Comparison of ENCODE assay signal across 8 cellular contexts in genomic region chr2:73232471-73233153, GRCh38. TPM values are rescaled to one million over a fixed set of nuclear protein-coding genes. Genes with fewer than 3 reads are reported as not detected.
DNase-seq lines count a peak whose midpoint lies in the region; ATAC-seq, FAIRE-seq and TF ChIP-seq lines count a peak whose summit lies in the region.

No MANE protein-coding gene starts in this region.

- intact Hi-C loops in GM12878 (cut with micrococcal nuclease; ENCODE audit: unreplicated experiment), result loop anchor here (5.0 kb wide), 1 partner anchor 155 kb away; the partner anchor contains the start of gene ALMS1
- intact Hi-C loops in left colon (cut with DNase I, micrococcal nuclease), result no loop called here

- no peak for TF ChIP-seq EP300 in GM12878 (IDR thresholded peaks at IDR 0.05; ENCODE audit: borderline replicate concordance in 1 of 2, control insufficient read depth in 1 of 2, low read depth in 2 of 2, low read length in 2 of 2)

- in situ Hi-C loops in GM12878 (cut with MboI), result no loop called here

- H3K79me2 ChIP-seq in DOHH2 (ENCODE audit: control insufficient read depth, low read length), result peaks cover 48% of the 10 kb centered on the region
- H3K79me2 ChIP-seq in MM.1S (ENCODE audit: low read length), result peaks cover 41% of the 10 kb centered on the region
- peaks cover 36% of the 10 kb centered on the region for H3K79me2 ChIP-seq in GM12878 (ENCODE audit: control insufficient read depth, insufficient read depth, low read length)

- H3K9me2 ChIP-seq in DOHH2 (replicated peaks; ENCODE audit: control insufficient read depth, low read length), result no peaks in the 10 kb centered on the region
- no peaks in the 10 kb centered on the region for H3K9me2 ChIP-seq in MM.1S (replicated peaks; ENCODE audit: insufficient read depth, low read length)

- 6% methylated on average over 22 of the region's 37 CpGs for WGBS in GM12878 (ENCODE audit: insufficient coverage, insufficient replicate concordance, low lambda C conversion rate, missing lambda C conversion rate)

- CTCF ChIA-PET in GM12878 (lab: Yijun Ruan, JAX), result interaction anchor here (0.9 to 9.8 kb wide), 5 partner anchors 13 to 127 kb away, joined by 3 to 99 read pairs (median 7); partner anchors contain the start of genes EGR4 and SMYD5

- POLR2A ChIA-PET in GM12878 (lab: Charles Lee), result interaction anchor here (0.5 to 3.4 kb wide), 6 partner anchors 12 to 59 kb away, joined by 3 to 14 read pairs (median 4); partner anchors contain the start of genes FBXO41 and SMYD5

- H3K27ac ChIP-seq in DOHH2 (ENCODE audit: low read depth, low read length) (no peak overlapping the region), MM.1S (ENCODE audit: low read length) (no peak overlapping the region; the same call in 1 of the 2 replicates), GM12878 (ENCODE audit: control insufficient read depth, insufficient read depth) (peak overlapping the region; percentile 50)

- H3K4me1 Mint-ChIP-seq in stimulated activated naive CD8-positive, alpha-beta T cell treated with anti-CD3 and anti-CD28 coated beads, Interleukin-15, amount 100 ng/mL, for 72 hours, result peaks cover 32% of the 10 kb centered on the region

- no peak for TF ChIP-seq POLR2A in GM12878 (IDR thresholded peaks at IDR 0.05; ENCODE audit: low read depth, low read length)

- H3K27me3 Mint-ChIP-seq in stimulated activated naive CD8-positive, alpha-beta T cell treated with anti-CD3 and anti-CD28 coated beads, Interleukin-15, amount 100 ng/mL, for 72 hours, result no peaks in the 10 kb centered on the region

- peaks cover 40% of the 10 kb centered on the region for H3K36me3 ChIP-seq in DOHH2 (ENCODE audit: control insufficient read depth, low read length)
- H3K36me3 ChIP-seq in MM.1S (replicated peaks; ENCODE audit: insufficient read depth, low read length), result no peaks in the 10 kb centered on the region
- H3K36me3 ChIP-seq in GM12878 (ENCODE audit: control insufficient read depth in 2 of 2, insufficient read depth in 2 of 2, low read length in 1 of 2), result peaks cover 0 to 6% of the 10 kb centered on the region in 2 experiments; a peak in 2 of 4 replicates

- peaks cover 28% of the 10 kb centered on the region for H4K20me1 ChIP-seq in DOHH2 (ENCODE audit: control insufficient read depth, insufficient read depth, low read depth, low read length)
- H4K20me1 ChIP-seq in MM.1S (ENCODE audit: insufficient read depth, low read length), result peaks cover 22% of the 10 kb centered on the region
- 0 out of 2 replicates have a peak, but pooled peaks cover 4% of the 10 kb centered on the region for H4K20me1 ChIP-seq in GM12878 (ENCODE audit: control insufficient read depth, insufficient read depth)

- H3K27me3 ChIP-seq in DOHH2 (ENCODE audit: control insufficient read depth, low read length) (no peaks in the 10 kb centered on the region), MM.1S (replicated peaks; ENCODE audit: insufficient read depth, low read length) (no peaks in the 10 kb centered on the region), GM12878 (replicated peaks in 1 of 2; ENCODE audit: control insufficient read depth in 2 of 2, insufficient read depth in 2 of 2, low read length in 1 of 2) (no peaks in the 10 kb centered on the region)

- H3K4me3 ChIP-seq in DOHH2 (ENCODE audit: low read length) (peak overlapping the region; percentile 95), MM.1S (ENCODE audit: low read length) (peak overlapping the region; percentile 79), GM12878 (peak overlapping the region; percentile 78; the same call in 1 of the 2 replicates)

- H3K9ac ChIP-seq in MM.1S (ENCODE audit: low read length) (peak overlapping the region; percentile 70), GM12878 (ENCODE audit: control insufficient read depth, insufficient read depth, low read length) (peak overlapping the region; percentile 62; the same call in 1 of the 2 replicates)

- peak; percentile 11 for ATAC-seq in GM21381 (IDR thresholded peaks at IDR 0.05; ENCODE audit: unreplicated experiment)
- ATAC-seq in GM12878, result peak; percentile 13
- peak; percentile 36 for ATAC-seq in left colon
- ATAC-seq in stimulated activated naive CD8-positive, alpha-beta T cell treated with anti-CD3 and anti-CD28 coated beads, Interleukin-15, amount 100 ng/mL, for 72 hours, result peak; percentile 39
- ATAC-seq in HG02981 (IDR thresholded peaks at IDR 0.05; ENCODE audit: unreplicated experiment), result no peak

- FAIRE-seq in GM12878 (lab: Jason Lieb, UNC), result no peak

- H3K9me3 ChIP-seq in DOHH2 (ENCODE audit: control insufficient read depth, insufficient read depth, low read length), result no peaks in the 10 kb centered on the region
- H3K9me3 ChIP-seq in MM.1S (replicated peaks; ENCODE audit: insufficient read depth, low read length), result no peaks in the 10 kb centered on the region
- H3K9me3 ChIP-seq in GM12878 (replicated peaks; ENCODE audit: control insufficient read depth, insufficient read depth, low read length), result no peaks in the 10 kb centered on the region

- H3K4me3 Mint-ChIP-seq in stimulated activated naive CD8-positive, alpha-beta T cell treated with anti-CD3 and anti-CD28 coated beads, Interleukin-15, amount 100 ng/mL, for 72 hours, result peak overlapping the region; percentile 92 to 98

- peak overlapping the region; percentile 99 for H3K4me2 ChIP-seq in DOHH2 (ENCODE audit: low read length)
- H3K4me2 ChIP-seq in MM.1S (ENCODE audit: low read depth, low read length), result peak overlapping the region; percentile 99
- peak overlapping the region; percentile 99 for H3K4me2 ChIP-seq in GM12878 (ENCODE audit: control insufficient read depth, insufficient read depth)

- peak overlapping the region; percentile 96 to 99 for H3K27ac Mint-ChIP-seq in stimulated activated naive CD8-positive, alpha-beta T cell treated with anti-CD3 and anti-CD28 coated beads, Interleukin-15, amount 100 ng/mL, for 72 hours

- DNase-seq in MM.1S, result peak; percentile 58
- DNase-seq in GM12878 (ENCODE audit: low read depth, low spot score), result no peak
- peak; percentile 67 to 69 for DNase-seq in left colon
- DNase-seq in stimulated activated naive CD8-positive, alpha-beta T cell treated with anti-CD3 and anti-CD28 coated beads, Interleukin-15, amount 100 ng/mL, for 72 hours, result peak in 1 of 2 donors; percentile 37
- no peak for DNase-seq in NCI-H187 treated with DMSO at 0.1 percent for 48 hours (lab: John Stamatoyannopoulos, UW)

- TF ChIP-seq RAD21 in GM12878 (IDR thresholded peaks at IDR 0.05; ENCODE audit: insufficient read depth, low read depth, low read length), result no peak

- BruUV-seq in GM12878 (replicated peaks; lab: Mats Ljungman, UMichigan), result no TSS peak

- H3K9me3 Mint-ChIP-seq in stimulated activated naive CD8-positive, alpha-beta T cell treated with anti-CD3 and anti-CD28 coated beads, Interleukin-15, amount 100 ng/mL, for 72 hours, result no peaks in the 10 kb centered on the region

- peaks cover 32% of the 10 kb centered on the region for H3K4me1 ChIP-seq in DOHH2 (ENCODE audit: control insufficient read depth, low read length)
- peaks cover 16% of the 10 kb centered on the region for H3K4me1 ChIP-seq in MM.1S (ENCODE audit: low read length)
- H3K4me1 ChIP-seq in GM12878 (ENCODE audit: control insufficient read depth, insufficient read depth, low read length), result peaks cover 4% of the 10 kb centered on the region

- H3F3A ChIP-seq in DOHH2 (ENCODE audit: control insufficient read depth, insufficient read depth) (no peaks in the 10 kb centered on the region), MM.1S (ENCODE audit: insufficient read depth, low read length) (peaks cover 9% of the 10 kb centered on the region; the same call in 1 of the 2 replicates)

- TF ChIP-seq CTCF in DOHH2 (IDR thresholded peaks at IDR 0.05; ENCODE audit: low read depth, low read length, poor library complexity, severe bottlenecking), result peak; percentile 43
- peak; percentile 31; the same call in 1 of the 2 replicates for TF ChIP-seq CTCF in MM.1S (IDR thresholded peaks at IDR 0.05; ENCODE audit: low read length)
- TF ChIP-seq CTCF in GM12878 (IDR thresholded peaks at IDR 0.05 in 2 of 3, conservative IDR thresholded peaks at IDR 0.05 in 1 of 3; ENCODE audit: control insufficient read depth in 2 of 3, extremely low read depth in 1 of 3, insufficient read depth in 1 of 3, low read depth in 3 of 3, low read length in 3 of 3), result peak in 2 of 3 experiments; percentile 10 to 12; a peak in 2 of 6 replicates

- SMC1A ChIA-PET in GM12878 (lab: Charles Lee; ENCODE audit: uncharacterized antibody, unreplicated experiment), result interaction anchor here (1.1 to 2.4 kb wide), 4 partner anchors 15 to 58 kb away, joined by 3 to 10 read pairs (median 6); no protein-coding TSS in a partner anchor

- RAD21 ChIA-PET in GM12878 (lab: Charles Lee; ENCODE audit: unreplicated experiment), result interaction anchor here (0.5 to 3.2 kb wide), 8 partner anchors 12 to 1718 kb away, joined by 3 to 22 read pairs (median 4); partner anchors contain the start of gene SMYD5

- H2AFZ ChIP-seq in MM.1S (ENCODE audit: low read length), result peak overlapping the region; percentile 99
- H2AFZ ChIP-seq in GM12878 (ENCODE audit: control insufficient read depth, low read depth, low read length), result peak overlapping the region; percentile 86

RNA-seq across cellular contexts. Expression of gene PRADC1, which starts 0.4 kb away (rescaled TPM):
- total RNA-seq in GM12878 (2013; cell fraction: nucleolus; rRNA removed), result 1.1 and 2.2 TPM in 2 replicates
- total RNA-seq in GM12878 (2014; rRNA removed), result 16.9 and 18.6 TPM in 2 replicates
- 11.7 and 12.4 TPM in 2 replicates for total RNA-seq in GM12878 (2014; rRNA removed; fragmentation: Illumina TruSeq; extraction: Trizol)
- total RNA-seq in GM12878 (2021), result 13.4 and 15.7 TPM in 2 replicates
- 4.2 TPM for polyA plus RNA-seq in GM12878 (2011; ENCODE audit: low read depth)
- polyA plus RNA-seq in GM12878 (2011; rRNA removed), result 5.1 and 8.9 TPM in 2 replicates
- polyA plus RNA-seq in GM12878 (2011; cell fraction: cytosol; rRNA removed), result 13.5 and 18.2 TPM in 2 replicates
- polyA plus RNA-seq in GM12878 (2011; cell fraction: nucleus; rRNA removed), result 7.2 and 7.9 TPM in 2 replicates
- 6.9 and 7.9 TPM in 2 replicates for polyA plus RNA-seq in GM12878 (2012)
- polyA plus RNA-seq in GM12878 (2014; fragmentation: Illumina TruSeq; extraction: Trizol), result 6.2 and 12.6 TPM in 2 replicates
- 1 to 10 TPM; 3.7 to 8.1 TPM for polyA plus RNA-seq in GM12878 (2014; fragmentation: Nextera tagmentation; extraction: Ambion mirVana)
- 14.9 and 16.1 TPM in 2 replicates for polyA plus RNA-seq in GM12878 (2014; rRNA removed)
- polyA plus RNA-seq in GM12878 (2016; fragmentation: Nextera tagmentation; extraction: Ambion mirVana), result 10 to 100 TPM; 31.5 to 39.0 TPM
- polyA minus RNA-seq in GM12878 (2011; rRNA and poly(A)+ RNA removed), result 5.1 and 11.0 TPM in 2 replicates
- 1.9 and 4.0 TPM in 2 replicates for polyA minus RNA-seq in GM12878 (2011; cell fraction: cytosol; rRNA and poly(A)+ RNA removed)
- 1.6 and 4.6 TPM in 2 replicates for polyA minus RNA-seq in GM12878 (2011; cell fraction: nucleus; rRNA and poly(A)+ RNA removed)
- total RNA-seq in left colon, result 10 to 100 TPM; 40.2 to 51.9 TPM

RNA-seq across cellular contexts. Expression of gene CCT7, which starts 1.5 kb away (rescaled TPM):
- 85.4 and 96.2 TPM in 2 replicates for total RNA-seq in GM12878 (2013; cell fraction: nucleolus; rRNA removed)
- total RNA-seq in GM12878 (2014; rRNA removed) (468 and 475 TPM in 2 replicates), GM12878 (2014; rRNA removed; fragmentation: Illumina TruSeq; extraction: Trizol) (472 and 478 TPM in 2 replicates), GM12878 (2021) (474 and 494 TPM in 2 replicates), left colon (100 to 1,000 TPM; 120 to 140 TPM)
- polyA plus RNA-seq in GM12878 (2011; ENCODE audit: low read depth), result 269 TPM
- polyA plus RNA-seq in GM12878 (2011; rRNA removed) (498 and 571 TPM in 2 replicates), GM12878 (2014; fragmentation: Illumina TruSeq; extraction: Trizol) (574 and 674 TPM in 2 replicates), GM12878 (2014; fragmentation: Nextera tagmentation; extraction: Ambion mirVana) (100 to 1,000 TPM; 206 to 377 TPM), GM12878 (2014; rRNA removed) (530 and 598 TPM in 2 replicates), GM12878 (2016; fragmentation: Nextera tagmentation; extraction: Ambion mirVana) (100 to 1,000 TPM; 455 to 510 TPM)
- 415 and 490 TPM in 2 replicates for polyA plus RNA-seq in GM12878 (2011; cell fraction: cytosol; rRNA removed)
- 162 and 206 TPM in 2 replicates for polyA plus RNA-seq in GM12878 (2011; cell fraction: nucleus; rRNA removed)
- 217 and 463 TPM in 2 replicates for polyA plus RNA-seq in GM12878 (2012)
- polyA minus RNA-seq in GM12878 (2011; rRNA and poly(A)+ RNA removed), result 387 and 498 TPM in 2 replicates
- 110 and 130 TPM in 2 replicates for polyA minus RNA-seq in GM12878 (2011; cell fraction: cytosol; rRNA and poly(A)+ RNA removed)
- polyA minus RNA-seq in GM12878 (2011; cell fraction: nucleus; rRNA and poly(A)+ RNA removed), result 69.8 and 106 TPM in 2 replicates

RNA-seq across cellular contexts. Expression of gene SMYD5, which starts 18.6 kb away (rescaled TPM):
- total RNA-seq in GM12878 (2013; cell fraction: nucleolus; rRNA removed), result 24.2 and 30.9 TPM in 2 replicates
- total RNA-seq in GM12878 (2014; rRNA removed) (31.4 and 31.5 TPM in 2 replicates), GM12878 (2014; rRNA removed; fragmentation: Illumina TruSeq; extraction: Trizol) (21.1 and 21.2 TPM in 2 replicates), GM12878 (2021) (30.8 and 34.4 TPM in 2 replicates), left colon (10 to 100 TPM in 1 of 2 donors, 1 to 10 TPM in 1; 9.2 to 14.4 TPM)
- polyA plus RNA-seq in GM12878 (2011; ENCODE audit: low read depth), result 29.1 TPM
- polyA plus RNA-seq in GM12878 (2011; rRNA removed) (23.1 and 34.7 TPM in 2 replicates), GM12878 (2014; fragmentation: Illumina TruSeq; extraction: Trizol) (29.9 and 35.3 TPM in 2 replicates), GM12878 (2014; fragmentation: Nextera tagmentation; extraction: Ambion mirVana) (1 to 10 TPM; 6.1 to 6.6 TPM), GM12878 (2014; rRNA removed) (33.8 and 34.1 TPM in 2 replicates), GM12878 (2016; fragmentation: Nextera tagmentation; extraction: Ambion mirVana) (10 to 100 TPM; 18.4 to 18.8 TPM)
- polyA plus RNA-seq in GM12878 (2011; cell fraction: cytosol; rRNA removed), result 41.4 and 42.7 TPM in 2 replicates
- 50.6 and 54.2 TPM in 2 replicates for polyA plus RNA-seq in GM12878 (2011; cell fraction: nucleus; rRNA removed)
- polyA plus RNA-seq in GM12878 (2012), result 22.2 and 22.4 TPM in 2 replicates
- 32.3 and 46.1 TPM in 2 replicates for polyA minus RNA-seq in GM12878 (2011; rRNA and poly(A)+ RNA removed)
- polyA minus RNA-seq in GM12878 (2011; cell fraction: cytosol; rRNA and poly(A)+ RNA removed), result 12.1 and 13.8 TPM in 2 replicates
- polyA minus RNA-seq in GM12878 (2011; cell fraction: nucleus; rRNA and poly(A)+ RNA removed), result 11.2 and 26.5 TPM in 2 replicates

RNA-seq across cellular contexts. Expression of gene NOTO, which starts 30.2 kb away (rescaled TPM):
- not detected in 2 replicates for total RNA-seq in GM12878 (2013; cell fraction: nucleolus; rRNA removed)
- not detected in 2 replicates for total RNA-seq in GM12878 (2014; rRNA removed)
- total RNA-seq in GM12878 (2014; rRNA removed; fragmentation: Illumina TruSeq; extraction: Trizol), result not detected in 2 replicates
- total RNA-seq in GM12878 (2021), result not detected in 2 replicates
- not detected for polyA plus RNA-seq in GM12878 (2011; ENCODE audit: low read depth)
- polyA plus RNA-seq in GM12878 (2011; rRNA removed), result not detected in 2 replicates
- not detected in 2 replicates for polyA plus RNA-seq in GM12878 (2011; cell fraction: cytosol; rRNA removed)
- not detected in 2 replicates for polyA plus RNA-seq in GM12878 (2011; cell fraction: nucleus; rRNA removed)
- not detected in 2 replicates for polyA plus RNA-seq in GM12878 (2012)
- polyA plus RNA-seq in GM12878 (2014; fragmentation: Illumina TruSeq; extraction: Trizol), result not detected in 2 replicates
- polyA plus RNA-seq in GM12878 (2014; fragmentation: Nextera tagmentation; extraction: Ambion mirVana), result not detected
- polyA plus RNA-seq in GM12878 (2014; rRNA removed), result not detected in 2 replicates
- not detected for polyA plus RNA-seq in GM12878 (2016; fragmentation: Nextera tagmentation; extraction: Ambion mirVana)
- not detected in 2 replicates for polyA minus RNA-seq in GM12878 (2011; rRNA and poly(A)+ RNA removed)
- not detected in 2 replicates for polyA minus RNA-seq in GM12878 (2011; cell fraction: cytosol; rRNA and poly(A)+ RNA removed)
- polyA minus RNA-seq in GM12878 (2011; cell fraction: nucleus; rRNA and poly(A)+ RNA removed), result not detected in 2 replicates
- under 1 TPM in 1 of 2 donors, not detected in 1; 0.08 TPM for total RNA-seq in left colon

RNA-seq across cellular contexts. Expression of gene FBXO41, which starts 51.7 kb away (rescaled TPM):
- 29.6 and 30.1 TPM in 2 replicates for total RNA-seq in GM12878 (2013; cell fraction: nucleolus; rRNA removed)
- 11.7 and 14.7 TPM in 2 replicates for total RNA-seq in GM12878 (2014; rRNA removed)
- total RNA-seq in GM12878 (2014; rRNA removed; fragmentation: Illumina TruSeq; extraction: Trizol), result 7.4 and 7.9 TPM in 2 replicates
- 37.0 and 38.9 TPM in 2 replicates for total RNA-seq in GM12878 (2021)
- polyA plus RNA-seq in GM12878 (2011; ENCODE audit: low read depth), result 11.1 TPM
- 14.5 and 18.9 TPM in 2 replicates for polyA plus RNA-seq in GM12878 (2011; rRNA removed)
- 22.8 and 28.9 TPM in 2 replicates for polyA plus RNA-seq in GM12878 (2011; cell fraction: cytosol; rRNA removed)
- polyA plus RNA-seq in GM12878 (2011; cell fraction: nucleus; rRNA removed), result 122 and 135 TPM in 2 replicates
- polyA plus RNA-seq in GM12878 (2012), result 20.1 and 22.7 TPM in 2 replicates
- polyA plus RNA-seq in GM12878 (2014; fragmentation: Illumina TruSeq; extraction: Trizol), result 11.7 and 17.4 TPM in 2 replicates
- 1 to 10 TPM; 1.9 to 2.0 TPM for polyA plus RNA-seq in GM12878 (2014; fragmentation: Nextera tagmentation; extraction: Ambion mirVana)
- 29.9 and 32.7 TPM in 2 replicates for polyA plus RNA-seq in GM12878 (2014; rRNA removed)
- 1 to 10 TPM; 2.8 to 4.1 TPM for polyA plus RNA-seq in GM12878 (2016; fragmentation: Nextera tagmentation; extraction: Ambion mirVana)
- polyA minus RNA-seq in GM12878 (2011; rRNA and poly(A)+ RNA removed), result 16.0 and 25.1 TPM in 2 replicates
- 9.6 and 9.8 TPM in 2 replicates for polyA minus RNA-seq in GM12878 (2011; cell fraction: cytosol; rRNA and poly(A)+ RNA removed)
- 19.1 and 28.5 TPM in 2 replicates for polyA minus RNA-seq in GM12878 (2011; cell fraction: nucleus; rRNA and poly(A)+ RNA removed)
- total RNA-seq in left colon, result 1 to 10 TPM; 2.1 to 2.5 TPM

Comparison
In these comparisons a context has a peak if more than half of its experiments do, and no peak if none do; other contexts are left out.
1. DNase-seq: peak in MM.1S (single experiment) and left colon (2 of 2); none in GM12878 (single experiment) and NCI-H187 treated with DMSO at 0.1 percent for 48 hours (single experiment).
2. Peak in every context shown above with its lines, with median percentiles within 50 percentile points of each other: H3K4me2 ChIP-seq, H3K4me3 ChIP-seq and CTCF ChIP-seq.